Comparison of ENCODE assay signal across 14 cellular contexts in the genomic region with DNA sequence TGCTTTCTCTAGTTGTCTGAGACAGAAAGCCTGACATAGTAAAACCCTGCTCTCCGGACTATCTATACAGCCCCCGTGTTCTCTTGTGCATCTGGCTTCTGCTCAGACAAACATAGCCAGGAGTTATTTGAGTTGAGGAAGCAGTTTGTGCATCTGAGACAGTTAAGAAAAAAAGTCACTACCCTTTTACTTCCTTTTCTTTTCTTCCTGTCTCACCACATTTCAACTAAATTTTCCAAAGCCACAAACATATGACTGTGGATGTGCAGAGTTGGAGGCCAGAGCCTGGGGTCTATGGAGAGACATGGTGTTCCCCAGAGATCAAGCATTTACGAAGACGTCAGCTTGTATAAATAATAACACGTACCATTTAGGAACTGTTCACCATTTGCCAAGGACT.
A peak's percentile ranks its signal among the peaks of the same experiment; 100 is the strongest.
DNase-seq lines count a peak whose midpoint lies in the region; ATAC-seq, FAIRE-seq and TF ChIP-seq lines count a peak whose summit lies in the region.
"Had no signal": no experiment of that assay in that cellular context is flagged by ENCODE, and none has a peak within 500 bp of the region (broad histone marks: within the 10 kb centered on the region; RNA-seq: fewer than 3 reads in every experiment).

No MANE protein-coding gene starts in this region.

- H3K9me2 ChIP-seq in PC-3 (replicated peaks; ENCODE audit: low read length): no peaks in the 10 kb centered on the region
- H3K9me2 ChIP-seq: SK-N-SH had no signal

- POLR2A ChIA-PET in PC-3 (lab: Charles Lee; ENCODE audit: unreplicated experiment): no interaction called here

- WGBS in right cardiac atrium: 41% methylated on average over 5 of the region's 5 CpGs
- WGBS in small intestine, 3 donors: 66 to 90% (median 77%) methylated on average over 5 of the region's 5 CpGs

- H3K4me3 ChIP-seq in PC-3 (ENCODE audit: low read length) (no peak overlapping the region), right cardiac atrium (ENCODE audit: low read length) (no peak overlapping the region), small intestine (ENCODE audit: low read depth in 1 of 2, low read length in 2 of 2) (no peak overlapping the region)
- H3K4me3 ChIP-seq: cardiac muscle cell, GM23248 had no signal

- H3K4me1 ChIP-seq in PC-3 (ENCODE audit: insufficient read depth, low read length) (peaks cover 51% of the 10 kb centered on the region), right cardiac atrium (ENCODE audit: control insufficient read depth, insufficient read depth, low read length) (peaks cover 2% of the 10 kb centered on the region), small intestine (ENCODE audit: control insufficient read depth in 2 of 2, insufficient read depth in 1 of 2, low read depth in 1 of 2, low read length in 1 of 2) (peaks cover 0 to 4% of the 10 kb centered on the region in 2 donors)

- no peaks in the 10 kb centered on the region for H3K79me2 ChIP-seq in PC-3 (ENCODE audit: low read length)

- CTCF ChIA-PET in PC-3 (lab: Charles Lee): no interaction called here

- no peaks in the 10 kb centered on the region for H4K20me1 ChIP-seq in PC-3 (ENCODE audit: low read length)

- no peaks in the 10 kb centered on the region for H3K27me3 ChIP-seq in PC-3 (ENCODE audit: low read length)
- H3K27me3 ChIP-seq in right cardiac atrium (ENCODE audit: control insufficient read depth, insufficient read depth): no peaks in the 10 kb centered on the region
- H3K27me3 ChIP-seq in small intestine (ENCODE audit: control insufficient read depth in 2 of 2, insufficient read depth in 2 of 2, low read length in 2 of 2): no peaks in the 10 kb centered on the region
- H3K27me3 ChIP-seq: cardiac muscle cell had no signal

- H3K4me2 ChIP-seq in PC-3 (ENCODE audit: low read length): peak overlapping the region; percentile 70; the same call in 1 of the 2 replicates
- H3K4me2 ChIP-seq: KMS-11, SK-N-SH had no signal

- H3K9ac ChIP-seq in PC-3 (ENCODE audit: low read length): no peak overlapping the region
- H3K9ac ChIP-seq: GM23248, KMS-11, SK-N-SH had no signal

- peak; percentile 57 for DNase-seq in GDM1 (lab: John Stamatoyannopoulos, UW)
- DNase-seq in PC-3: no peak
- no peak for DNase-seq in right cardiac atrium
- no peak for DNase-seq in sciatic nerve (ENCODE audit: low spot score)
- DNase-seq in A172 (ENCODE audit: low spot score): no peak
- DNase-seq in GM10266 (ENCODE audit: extremely low spot score): no peak
- DNase-seq in amniotic stem cell (lab: John Stamatoyannopoulos, UW): no peak
- no peak for DNase-seq in small intestine
- DNase-seq: CD4-positive, alpha-beta T cell; GM23248; NCI-H1930; SK-N-SH had no signal

- BruUV-seq in PC-3 (replicated peaks; lab: Mats Ljungman, UMichigan): no TSS peak

- intact Hi-C loops in PC-3 (cut with micrococcal nuclease) (no loop called here), right cardiac atrium (cut with DNase I) (no loop called here), sciatic nerve (cut with DNase I) (no loop called here)

- H3K9me3 ChIP-seq in PC-3 (ENCODE audit: low read length): no peaks in the 10 kb centered on the region
- no peaks in the 10 kb centered on the region for H3K9me3 ChIP-seq in right cardiac atrium (ENCODE audit: control insufficient read depth, low read length)
- no peaks in the 10 kb centered on the region for H3K9me3 ChIP-seq in small intestine (ENCODE audit: control insufficient read depth, low read depth)
- H3K9me3 ChIP-seq: SK-N-SH had no signal

- H3K27ac ChIP-seq in PC-3 (ENCODE audit: low read length) (peak overlapping the region; percentile 75), right cardiac atrium (ENCODE audit: low read length) (peak overlapping the region; percentile 44), small intestine (ENCODE audit: low read depth in 1 of 2, low read length in 1 of 2) (no peak overlapping the region)
- H3K27ac ChIP-seq: cardiac muscle cell, GM23248, KMS-11 had no signal

- H3F3A ChIP-seq in PC-3 (ENCODE audit: low read length, unreplicated experiment): peaks cover 5% of the 10 kb centered on the region

- no peak for TF ChIP-seq CTCF in PC-3 (conservative IDR thresholded peaks at IDR 0.05; ENCODE audit: low read depth, low read length)
- TF ChIP-seq CTCF in GM10266 (IDR thresholded peaks at IDR 0.05; ENCODE audit: control insufficient read depth, insufficient read depth, low read depth, missing control alignments): no peak

- H3K36me3 ChIP-seq in PC-3 (ENCODE audit: low read depth, low read length) (no peaks in the 10 kb centered on the region), small intestine (ENCODE audit: control insufficient read depth in 2 of 2, insufficient read depth in 2 of 2, low read length in 2 of 2) (no peaks in the 10 kb centered on the region)
- H3K36me3 ChIP-seq: cardiac muscle cell had no signal

- no peak overlapping the region for H2AFZ ChIP-seq in PC-3 (ENCODE audit: low read length)
- H2AFZ ChIP-seq: GM23248 had no signal

- FAIRE-seq in small intestine (lab: Jason Lieb, UNC): no peak

- ATAC-seq in PC-3: no peak
- ATAC-seq in right cardiac atrium: no peak
- ATAC-seq in sciatic nerve: peak; percentile 45

Comparison
In these comparisons a context has a peak if more than half of its experiments do, and no peak if none do; other contexts are left out.
1. H3K27ac ChIP-seq: peak in PC-3 (single experiment) and right cardiac atrium (single experiment); none in small intestine (0 of 2).